1 cellular context compared by ENCODE assay signal in the genomic region with DNA sequence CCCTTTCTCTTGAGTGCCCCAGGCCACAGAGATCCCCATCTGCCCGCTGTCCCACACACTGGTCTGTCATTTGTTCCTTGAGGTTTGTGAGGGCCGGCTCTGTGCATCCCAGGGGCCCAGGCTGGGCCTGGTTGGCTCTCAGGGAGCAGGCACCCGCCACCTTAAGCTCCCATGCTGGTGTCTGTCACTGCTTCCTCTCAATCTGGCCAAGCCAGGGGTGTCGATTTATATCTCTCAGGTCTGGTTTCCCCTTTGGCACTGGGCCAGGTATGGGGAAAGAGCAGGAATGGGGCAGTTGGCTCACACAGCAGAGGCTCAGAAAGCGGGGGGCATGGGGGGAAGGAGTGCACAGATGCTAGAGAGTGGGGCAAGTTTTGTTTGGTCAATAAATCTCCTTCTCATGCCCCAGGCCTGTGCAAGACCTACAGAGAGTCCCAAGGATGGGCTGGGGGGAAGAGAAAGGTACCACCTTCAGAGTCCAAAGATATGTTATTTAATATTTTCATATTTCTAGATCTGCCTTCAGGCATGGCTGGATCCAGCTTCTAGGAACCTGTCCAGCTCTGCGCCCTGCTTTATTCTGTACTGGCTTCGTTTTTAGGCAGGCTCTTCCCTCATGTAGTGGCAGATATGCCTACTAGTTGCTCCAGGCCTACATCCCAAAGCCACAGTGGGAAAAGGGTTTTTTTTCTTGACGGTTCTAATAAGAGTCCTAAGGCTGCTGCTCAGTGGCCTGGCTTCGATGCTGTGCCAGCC.
TF ChIP-seq lines count a peak whose summit lies in the region.

No MANE protein-coding gene starts in this region.

TF ChIP-seq in GM23338, 12 proteins besides CTCF, POLR2A, EP300 and RAD21 (continued from another document):
- TF ChIP-seq, protein P1, sequence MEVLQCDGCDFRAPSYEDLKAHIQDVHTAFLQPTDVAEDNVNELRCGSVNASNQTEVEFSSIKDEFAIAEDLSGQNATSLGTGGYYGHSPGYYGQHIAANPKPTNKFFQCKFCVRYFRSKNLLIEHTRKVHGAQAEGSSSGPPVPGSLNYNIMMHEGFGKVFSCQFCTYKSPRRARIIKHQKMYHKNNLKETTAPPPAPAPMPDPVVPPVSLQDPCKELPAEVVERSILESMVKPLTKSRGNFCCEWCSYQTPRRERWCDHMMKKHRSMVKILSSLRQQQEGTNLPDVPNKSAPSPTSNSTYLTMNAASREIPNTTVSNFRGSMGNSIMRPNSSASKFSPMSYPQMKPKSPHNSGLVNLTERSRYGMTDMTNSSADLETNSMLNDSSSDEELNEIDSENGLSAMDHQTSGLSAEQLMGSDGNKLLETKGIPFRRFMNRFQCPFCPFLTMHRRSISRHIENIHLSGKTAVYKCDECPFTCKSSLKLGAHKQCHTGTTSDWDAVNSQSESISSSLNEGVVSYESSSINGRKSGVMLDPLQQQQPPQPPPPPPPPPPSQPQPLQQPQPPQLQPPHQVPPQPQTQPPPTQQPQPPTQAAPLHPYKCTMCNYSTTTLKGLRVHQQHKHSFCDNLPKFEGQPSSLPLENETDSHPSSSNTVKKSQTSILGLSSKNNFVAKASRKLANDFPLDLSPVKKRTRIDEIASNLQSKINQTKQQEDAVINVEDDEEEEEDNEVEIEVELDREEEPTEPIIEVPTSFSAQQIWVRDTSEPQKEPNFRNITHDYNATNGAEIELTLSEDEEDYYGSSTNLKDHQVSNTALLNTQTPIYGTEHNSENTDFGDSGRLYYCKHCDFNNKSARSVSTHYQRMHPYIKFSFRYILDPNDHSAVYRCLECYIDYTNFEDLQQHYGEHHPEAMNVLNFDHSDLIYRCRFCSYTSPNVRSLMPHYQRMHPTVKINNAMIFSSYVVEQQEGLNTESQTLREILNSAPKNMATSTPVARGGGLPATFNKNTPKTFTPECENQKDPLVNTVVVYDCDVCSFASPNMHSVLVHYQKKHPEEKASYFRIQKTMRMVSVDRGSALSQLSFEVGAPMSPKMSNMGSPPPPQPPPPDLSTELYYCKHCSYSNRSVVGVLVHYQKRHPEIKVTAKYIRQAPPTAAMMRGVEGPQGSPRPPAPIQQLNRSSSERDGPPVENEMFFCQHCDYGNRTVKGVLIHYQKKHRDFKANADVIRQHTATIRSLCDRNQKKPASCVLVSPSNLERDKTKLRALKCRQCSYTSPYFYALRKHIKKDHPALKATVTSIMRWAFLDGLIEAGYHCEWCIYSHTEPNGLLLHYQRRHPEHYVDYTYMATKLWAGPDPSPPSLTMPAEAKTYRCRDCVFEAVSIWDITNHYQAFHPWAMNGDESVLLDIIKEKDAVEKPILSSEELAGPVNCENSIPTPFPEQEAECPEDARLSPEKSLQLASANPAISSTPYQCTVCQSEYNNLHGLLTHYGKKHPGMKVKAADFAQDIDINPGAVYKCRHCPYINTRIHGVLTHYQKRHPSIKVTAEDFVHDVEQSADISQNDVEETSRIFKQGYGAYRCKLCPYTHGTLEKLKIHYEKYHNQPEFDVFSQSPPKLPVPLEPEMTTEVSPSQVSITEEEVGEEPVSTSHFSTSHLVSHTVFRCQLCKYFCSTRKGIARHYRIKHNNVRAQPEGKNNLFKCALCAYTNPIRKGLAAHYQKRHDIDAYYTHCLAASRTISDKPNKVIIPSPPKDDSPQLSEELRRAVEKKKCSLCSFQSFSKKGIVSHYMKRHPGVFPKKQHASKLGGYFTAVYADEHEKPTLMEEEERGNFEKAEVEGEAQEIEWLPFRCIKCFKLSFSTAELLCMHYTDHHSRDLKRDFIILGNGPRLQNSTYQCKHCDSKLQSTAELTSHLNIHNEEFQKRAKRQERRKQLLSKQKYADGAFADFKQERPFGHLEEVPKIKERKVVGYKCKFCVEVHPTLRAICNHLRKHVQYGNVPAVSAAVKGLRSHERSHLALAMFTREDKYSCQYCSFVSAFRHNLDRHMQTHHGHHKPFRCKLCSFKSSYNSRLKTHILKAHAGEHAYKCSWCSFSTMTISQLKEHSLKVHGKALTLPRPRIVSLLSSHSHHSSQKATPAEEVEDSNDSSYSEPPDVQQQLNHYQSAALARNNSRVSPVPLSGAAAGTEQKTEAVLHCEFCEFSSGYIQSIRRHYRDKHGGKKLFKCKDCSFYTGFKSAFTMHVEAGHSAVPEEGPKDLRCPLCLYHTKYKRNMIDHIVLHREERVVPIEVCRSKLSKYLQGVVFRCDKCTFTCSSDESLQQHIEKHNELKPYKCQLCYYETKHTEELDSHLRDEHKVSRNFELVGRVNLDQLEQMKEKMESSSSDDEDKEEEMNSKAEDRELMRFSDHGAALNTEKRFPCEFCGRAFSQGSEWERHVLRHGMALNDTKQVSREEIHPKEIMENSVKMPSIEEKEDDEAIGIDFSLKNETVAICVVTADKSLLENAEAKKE (CRISPR knock-in tag; IDR thresholded peaks at IDR 0.05): no peak
- TF ChIP-seq EZH2 (IDR thresholded peaks at IDR 0.05; ENCODE audit: low read depth, unreplicated experiment): no peak
- TF ChIP-seq, protein P2, sequence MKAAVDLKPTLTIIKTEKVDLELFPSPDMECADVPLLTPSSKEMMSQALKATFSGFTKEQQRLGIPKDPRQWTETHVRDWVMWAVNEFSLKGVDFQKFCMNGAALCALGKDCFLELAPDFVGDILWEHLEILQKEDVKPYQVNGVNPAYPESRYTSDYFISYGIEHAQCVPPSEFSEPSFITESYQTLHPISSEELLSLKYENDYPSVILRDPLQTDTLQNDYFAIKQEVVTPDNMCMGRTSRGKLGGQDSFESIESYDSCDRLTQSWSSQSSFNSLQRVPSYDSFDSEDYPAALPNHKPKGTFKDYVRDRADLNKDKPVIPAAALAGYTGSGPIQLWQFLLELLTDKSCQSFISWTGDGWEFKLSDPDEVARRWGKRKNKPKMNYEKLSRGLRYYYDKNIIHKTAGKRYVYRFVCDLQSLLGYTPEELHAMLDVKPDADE (IDR thresholded peaks at IDR 0.05): no peak
- TF ChIP-seq, protein P3, sequence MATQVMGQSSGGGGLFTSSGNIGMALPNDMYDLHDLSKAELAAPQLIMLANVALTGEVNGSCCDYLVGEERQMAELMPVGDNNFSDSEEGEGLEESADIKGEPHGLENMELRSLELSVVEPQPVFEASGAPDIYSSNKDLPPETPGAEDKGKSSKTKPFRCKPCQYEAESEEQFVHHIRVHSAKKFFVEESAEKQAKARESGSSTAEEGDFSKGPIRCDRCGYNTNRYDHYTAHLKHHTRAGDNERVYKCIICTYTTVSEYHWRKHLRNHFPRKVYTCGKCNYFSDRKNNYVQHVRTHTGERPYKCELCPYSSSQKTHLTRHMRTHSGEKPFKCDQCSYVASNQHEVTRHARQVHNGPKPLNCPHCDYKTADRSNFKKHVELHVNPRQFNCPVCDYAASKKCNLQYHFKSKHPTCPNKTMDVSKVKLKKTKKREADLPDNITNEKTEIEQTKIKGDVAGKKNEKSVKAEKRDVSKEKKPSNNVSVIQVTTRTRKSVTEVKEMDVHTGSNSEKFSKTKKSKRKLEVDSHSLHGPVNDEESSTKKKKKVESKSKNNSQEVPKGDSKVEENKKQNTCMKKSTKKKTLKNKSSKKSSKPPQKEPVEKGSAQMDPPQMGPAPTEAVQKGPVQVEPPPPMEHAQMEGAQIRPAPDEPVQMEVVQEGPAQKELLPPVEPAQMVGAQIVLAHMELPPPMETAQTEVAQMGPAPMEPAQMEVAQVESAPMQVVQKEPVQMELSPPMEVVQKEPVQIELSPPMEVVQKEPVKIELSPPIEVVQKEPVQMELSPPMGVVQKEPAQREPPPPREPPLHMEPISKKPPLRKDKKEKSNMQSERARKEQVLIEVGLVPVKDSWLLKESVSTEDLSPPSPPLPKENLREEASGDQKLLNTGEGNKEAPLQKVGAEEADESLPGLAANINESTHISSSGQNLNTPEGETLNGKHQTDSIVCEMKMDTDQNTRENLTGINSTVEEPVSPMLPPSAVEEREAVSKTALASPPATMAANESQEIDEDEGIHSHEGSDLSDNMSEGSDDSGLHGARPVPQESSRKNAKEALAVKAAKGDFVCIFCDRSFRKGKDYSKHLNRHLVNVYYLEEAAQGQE (IDR thresholded peaks at IDR 0.05; ENCODE audit: unreplicated experiment): no peak
- no peak for TF ChIP-seq ZNF331 (CRISPR knock-in tag; IDR thresholded peaks at IDR 0.05; ENCODE audit: low read depth)
- no peak for TF ChIP-seq EZH2phosphoT487 (IDR thresholded peaks at IDR 0.05; ENCODE audit: unreplicated experiment)
- no peak for TF ChIP-seq NANOG (IDR thresholded peaks at IDR 0.05; ENCODE audit: borderline replicate concordance)
- no peak for TF ChIP-seq POLR2AphosphoS5 (IDR thresholded peaks at IDR 0.05; ENCODE audit: low read depth)
- no peak for TF ChIP-seq JUNB (IDR thresholded peaks at IDR 0.05; ENCODE audit: unreplicated experiment)
- no peak for TF ChIP-seq ZNF114 (CRISPR knock-in tag; IDR thresholded peaks at IDR 0.05)
